Comparison of ENCODE assay signal across 16 cellular contexts in genomic region chr13:20412761-20413355, GRCh38.
DNase-seq lines count a peak whose midpoint lies in the region; ATAC-seq, FAIRE-seq and TF ChIP-seq lines count a peak whose summit lies in the region.
"Had no signal": no experiment of that assay in that cellular context is flagged by ENCODE, and none has a peak within 500 bp of the region (broad histone marks: within the 10 kb centered on the region; RNA-seq: fewer than 3 reads in every experiment).

No MANE protein-coding gene starts in this region.

- DNase-seq in activated CD4-positive, alpha-beta T cell treated with anti-CD3 and anti-CD28 coated beads for 48 hours: peak; percentile 53
- no peak for DNase-seq in activated CD4-positive, alpha-beta T cell treated with anti-CD3 and anti-CD28 coated beads, Interleukin-2, amount 50 U/mL, for 1 hour
- DNase-seq in OCI-M1 (lab: John Stamatoyannopoulos, UW) (peak; percentile 15), bronchial epithelial cell (ENCODE audit: low read depth) (peak; percentile 33), osteoblast (ENCODE audit: insufficient read length, low spot score, missing footprints) (peak; percentile 18), Karpas-422 (no peak), vagina (ENCODE audit: extremely low spot score in 2 of 2) (no peak)
- DNase-seq: ACHN, mucosa of descending colon, NCI-H1105 treated with DMSO at 0.1 percent for 48 hours, NCI-H524, retina, SW 1271 had no signal

- H2AFZ ChIP-seq in osteoblast (ENCODE audit: low read length) (no peak overlapping the region), Karpas-422 (ENCODE audit: low read length) (no peak overlapping the region)

- H3K36me3 ChIP-seq in bronchial epithelial cell (ENCODE audit: control insufficient read depth, insufficient read depth, low read length): no peaks in the 10 kb centered on the region
- H3K36me3 ChIP-seq in osteoblast (ENCODE audit: insufficient read depth, low read length): peaks cover 2% of the 10 kb centered on the region
- no peaks in the 10 kb centered on the region for H3K36me3 ChIP-seq in Karpas-422 (ENCODE audit: insufficient read depth, low read length)
- H3K36me3 ChIP-seq in vagina: no peaks in the 10 kb centered on the region

- H3K27ac ChIP-seq in osteoblast (ENCODE audit: low read depth, low read length) (no peak overlapping the region), Karpas-422 (ENCODE audit: low read length) (no peak overlapping the region), vagina (no peak overlapping the region)
- H3K27ac ChIP-seq: coronary artery had no signal

- FAIRE-seq in bronchial epithelial cell (lab: Jason Lieb, UNC): no peak
- FAIRE-seq: urothelium cell line had no signal

- H3K4me3 ChIP-seq in bronchial epithelial cell (ENCODE audit: low read depth, low read length) (no peak overlapping the region), osteoblast (ENCODE audit: insufficient read depth, low read length) (no peak overlapping the region), Karpas-422 (ENCODE audit: low read length) (no peak overlapping the region), vagina (no peak overlapping the region)
- H3K4me3 ChIP-seq: coronary artery, mucosa of descending colon had no signal

- no peak for TF ChIP-seq CTCF in bronchial epithelial cell (IDR thresholded peaks at IDR 0.05; ENCODE audit: insufficient read depth, low read length, severe bottlenecking)
- TF ChIP-seq CTCF in osteoblast (IDR thresholded peaks at IDR 0.05; ENCODE audit: extremely low read depth, low read depth, low read length): no peak
- no peak for TF ChIP-seq CTCF in vagina (IDR thresholded peaks at IDR 0.05)

- H3K79me2 ChIP-seq in osteoblast (ENCODE audit: insufficient read depth, low read length) (no peaks in the 10 kb centered on the region), Karpas-422 (ENCODE audit: low read length) (no peaks in the 10 kb centered on the region)

- intact Hi-C loops in vagina (cut with DNase I): no loop called here

- H3K27me3 ChIP-seq in bronchial epithelial cell (ENCODE audit: control insufficient read depth, insufficient read depth, low read length) (no peaks in the 10 kb centered on the region), osteoblast (ENCODE audit: insufficient read depth, low read length) (peaks cover 18% of the 10 kb centered on the region), Karpas-422 (ENCODE audit: low read length) (no peaks in the 10 kb centered on the region), vagina (no peaks in the 10 kb centered on the region)

- H3K4me2 ChIP-seq in osteoblast (ENCODE audit: insufficient read depth, low read length) (no peak overlapping the region), Karpas-422 (ENCODE audit: low read depth, low read length, poor library complexity, severe bottlenecking) (no peak overlapping the region)

- H4K20me1 ChIP-seq in osteoblast (ENCODE audit: insufficient read depth, low read length) (no peaks in the 10 kb centered on the region), Karpas-422 (ENCODE audit: insufficient read depth, low read depth, low read length) (no peaks in the 10 kb centered on the region)

- no peak for TF ChIP-seq POLR2A in vagina (IDR thresholded peaks at IDR 0.05)

- H3K9me2 ChIP-seq in Karpas-422 (replicated peaks; ENCODE audit: insufficient read depth, low read length): no peaks in the 10 kb centered on the region

- no peak overlapping the region for H3K9ac ChIP-seq in Karpas-422 (ENCODE audit: low read length)

- H3K9me3 ChIP-seq in osteoblast (ENCODE audit: low read depth, low read length) (no peaks in the 10 kb centered on the region), Karpas-422 (ENCODE audit: low read length) (no peaks in the 10 kb centered on the region), vagina (no peaks in the 10 kb centered on the region)
- H3K9me3 ChIP-seq: mucosa of descending colon had no signal

- no peaks in the 10 kb centered on the region for H3K4me1 ChIP-seq in osteoblast (ENCODE audit: insufficient read depth, low read length)
- H3K4me1 ChIP-seq in Karpas-422 (ENCODE audit: low read length): no peaks in the 10 kb centered on the region
- H3K4me1 ChIP-seq in vagina: peaks cover 15% of the 10 kb centered on the region

- no peak for ATAC-seq in GM21529 (IDR thresholded peaks at IDR 0.05; ENCODE audit: unreplicated experiment)
- ATAC-seq: mucosa of descending colon had no signal

Comparison
In these comparisons a context has a peak if more than half of its experiments do, and no peak if none do; other contexts are left out.
1. DNase-seq: peak in activated CD4-positive, alpha-beta T cell treated with anti-CD3 and anti-CD28 coated beads for 48 hours (single experiment), OCI-M1 (single experiment), bronchial epithelial cell (single experiment) and osteoblast (single experiment); none in activated CD4-positive, alpha-beta T cell treated with anti-CD3 and anti-CD28 coated beads, Interleukin-2, amount 50 U/mL, for 1 hour (single experiment), Karpas-422 (single experiment) and vagina (0 of 2).